In the genomic region with DNA sequence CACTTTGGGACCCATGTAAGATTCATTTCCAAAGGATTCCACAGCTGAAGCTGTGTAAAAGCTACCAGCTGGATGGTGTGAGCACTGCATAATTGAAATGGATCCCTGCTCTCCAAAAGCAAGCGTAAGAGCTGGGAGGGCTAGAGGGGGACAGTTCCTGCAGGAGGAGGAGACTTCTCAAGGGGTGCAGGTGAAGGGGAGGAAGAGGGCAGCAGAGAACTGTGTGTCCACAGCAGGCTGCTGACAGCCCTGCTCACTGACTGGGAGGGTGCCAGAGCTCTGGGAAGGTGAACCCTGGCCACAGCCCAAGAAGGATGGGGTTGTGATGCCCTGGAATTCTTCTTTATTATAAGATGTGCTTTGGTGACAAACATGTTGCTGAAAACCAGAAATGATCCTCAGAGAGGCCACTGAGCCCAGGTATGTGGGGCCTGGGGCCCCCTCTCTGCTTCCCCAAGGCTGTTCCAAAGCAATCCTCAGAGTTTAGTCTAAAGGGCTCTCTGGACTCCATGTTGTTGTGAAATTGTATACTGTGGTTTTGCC, we compare ENCODE assay signal across 26 cellular contexts.
"Had no signal": no experiment of that assay in that cellular context is flagged by ENCODE, and none has a peak within 500 bp of the region (broad histone marks: within the 10 kb centered on the region; RNA-seq: fewer than 3 reads in every experiment).

No MANE protein-coding gene starts in this region.

- DNase-seq: colonic mucosa; effector CD8-positive, alpha-beta T cell; foreskin keratinocyte; heart right ventricle; hypothalamus; immature natural killer cell; islet precursor cell; kidney glomerular epithelial cell; left colon; midbrain; naive thymus-derived CD4-positive, alpha-beta T cell; nucleus accumbens; stimulated activated CD4-positive, alpha-beta T cell treated with anti-CD3 and anti-CD28 coated beads, Interleukin-2, amount 100 ng/mL, for 24 hours; stimulated activated CD4-positive, alpha-beta T cell treated with anti-CD3 and anti-CD28 coated beads, Interleukin-4, amount 100 ng/mL, for 24 hours; stimulated activated naive CD4-positive, alpha-beta T cell treated with Interleukin-2 at 50 U/mL for 16 hours; stomach; testis; tibial artery; upper lobe of left lung had no signal

- H3K4me3 ChIP-seq: colonic mucosa, esophagus muscularis mucosa, gastroesophageal sphincter, heart right ventricle, lung, prostate gland, right atrium auricular region, stomach, testis, tibial artery, upper lobe of left lung had no signal

- ATAC-seq: foreskin keratinocyte; gastroesophageal sphincter; left colon; naive thymus-derived CD4-positive, alpha-beta T cell; sciatic nerve; stimulated activated effector memory CD8-positive, alpha-beta T cell treated with anti-CD3 and anti-CD28 coated beads, Interleukin-12 subunit alpha, Interleukin-12 subunit beta, amount 100 ng/mL, for 72 hours had no signal

- H3K27me3 ChIP-seq: colonic mucosa, esophagus muscularis mucosa, foreskin keratinocyte, gastroesophageal sphincter, heart right ventricle, right atrium auricular region, stomach, testis, tibial artery had no signal

- H3K4me1 ChIP-seq: colonic mucosa, foreskin keratinocyte, gastroesophageal sphincter, prostate gland, right atrium auricular region, testis, tibial artery, upper lobe of left lung had no signal

- H3K36me3 ChIP-seq: colonic mucosa, esophagus muscularis mucosa, gastroesophageal sphincter, heart right ventricle, prostate gland, right atrium auricular region, stomach, tibial artery, upper lobe of left lung had no signal

- H3K27ac ChIP-seq: colonic mucosa, esophagus muscularis mucosa, foreskin keratinocyte, gastroesophageal sphincter, heart right ventricle, prostate gland, right atrium auricular region, stomach, testis, tibial artery, upper lobe of left lung had no signal

- H3K9me3 ChIP-seq: colonic mucosa, esophagus muscularis mucosa, gastroesophageal sphincter, heart right ventricle, prostate gland, right atrium auricular region, stomach, testis, tibial artery, upper lobe of left lung had no signal
